Comparison of ENCODE assay signal across 36 cellular contexts in the genomic region with DNA sequence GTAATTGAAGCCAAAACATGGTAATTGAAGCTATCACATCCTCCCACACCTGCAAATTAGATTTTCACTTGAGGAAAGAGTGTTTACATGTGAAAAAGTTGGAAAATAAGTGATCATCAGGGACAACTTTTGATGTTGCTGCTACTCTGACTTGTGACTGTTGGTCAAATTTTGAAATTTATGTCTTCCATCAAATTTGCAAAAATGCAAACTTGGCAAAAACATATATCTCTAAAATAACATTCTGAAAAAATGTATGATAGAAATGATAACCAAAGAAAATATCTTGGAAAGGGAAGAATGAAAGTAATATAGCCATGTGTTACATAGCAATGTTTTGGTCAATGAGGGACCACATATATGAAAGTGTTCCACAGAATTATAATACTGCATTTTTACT.
DNase-seq lines count a peak whose midpoint lies in the region; ATAC-seq, FAIRE-seq and TF ChIP-seq lines count a peak whose summit lies in the region.
"Had no signal": no experiment of that assay in that cellular context is flagged by ENCODE, and none has a peak within 500 bp of the region (broad histone marks: within the 10 kb centered on the region; RNA-seq: fewer than 3 reads in every experiment).

No MANE protein-coding gene starts in this region.

- no peaks in the 10 kb centered on the region for H3K36me3 ChIP-seq in HepG2 (replicated peaks in 1 of 2; ENCODE audit: control insufficient read depth in 1 of 2, insufficient read depth in 2 of 2, low read length in 2 of 2)
- H3K36me3 ChIP-seq in right lobe of liver: no peaks in the 10 kb centered on the region
- H3K36me3 ChIP-seq in IMR-90 (ENCODE audit: control insufficient read depth, insufficient read depth, low read length): no peaks in the 10 kb centered on the region
- H3K36me3 ChIP-seq in K562 (ENCODE audit: control insufficient read depth, insufficient read depth, low read length): no peaks in the 10 kb centered on the region
- no peaks in the 10 kb centered on the region for H3K36me3 ChIP-seq in upper lobe of right lung
- H3K36me3 ChIP-seq: BE2C; BLaER1; BLaER1 treated with 17β-estradiol and CSF1 and Interleukin-3, amounts not matched to agents 10 nM and 100 nM had no signal

- H3K4me1 Mint-ChIP-seq in natural killer cell treated with Interleukin-12 subunit alpha and Interleukin-12 subunit beta and Interleukin-15 and Interleukin-18, amount 100 ng/mL, for 72 hours (ENCODE audit: low read depth in 2 of 2): no peaks in the 10 kb centered on the region
- H3K4me1 Mint-ChIP-seq: B cell; CD14-positive monocyte; CD4-positive, alpha-beta memory T cell; CD4-positive, CD25-positive, alpha-beta regulatory T cell; CD8-positive, alpha-beta memory T cell had no signal

- no peak overlapping the region for H3K14ac ChIP-seq in IMR-90 (replicated peaks; ENCODE audit: low read depth, low read length)

- no peak for TF ChIP-seq EP300 in HepG2 (IDR thresholded peaks at IDR 0.05; ENCODE audit: low read depth in 2 of 2, low read length in 2 of 2)
- no peak for TF ChIP-seq EP300 in HepG2 (CRISPR knock-in tag; IDR thresholded peaks at IDR 0.05; ENCODE audit: borderline replicate concordance)
- no peak for TF ChIP-seq EP300 in A549 (IDR thresholded peaks at IDR 0.05)
- no peak for TF ChIP-seq EP300 in K562 (IDR thresholded peaks at IDR 0.05; ENCODE audit: low read length)

- no peak overlapping the region for H2BK120ac ChIP-seq in IMR-90 (ENCODE audit: low read depth, low read length)

- no peak for DNase-seq in HepG2 (ENCODE audit: low spot score)
- no peak for DNase-seq in right lobe of liver
- no peak for DNase-seq in A549 (ENCODE audit: low read depth in 1 of 2, low spot score in 1 of 2)
- DNase-seq in IMR-90: no peak
- DNase-seq in K562 (ENCODE audit: extremely low read depth in 1 of 4, low spot score in 3 of 4): no peak
- no peak for DNase-seq in upper lobe of right lung
- no peak for DNase-seq in NCI-H2171 treated with DMSO at 0.1 percent for 48 hours (lab: John Stamatoyannopoulos, UW)
- no peak for DNase-seq in natural killer cell treated with Interleukin-12 subunit alpha and Interleukin-12 subunit beta and Interleukin-15 and Interleukin-18, amount 100 ng/mL, for 72 hours (ENCODE audit: low spot score)
- DNase-seq: 8988T; ACHN; AML-193; BE2C; C1 segment of cervical spinal cord; Caco-2; Calu3; CD4-positive, alpha-beta memory T cell; CD4-positive, alpha-beta T cell; CD4-positive, CD25-positive, alpha-beta regulatory T cell; CD8-positive, alpha-beta memory T cell; CD8-positive, alpha-beta T cell; COR-L47; DMS 273 treated with DMSO at 0.1 percent for 48 hours; DMS153; DMS53; DMS79; DMS79 treated with DMSO at 0.1 percent for 48 hours; DND-41; EL had no signal

- H3K56ac ChIP-seq in IMR-90 (ENCODE audit: extremely low read depth, insufficient read depth, low read length): no peak overlapping the region

- dilution Hi-C loops in IMR-90 (cut with HindIII; ENCODE audit: low sequenced_read_pairs, unreplicated experiment): no loop called here

- H3K9me1 ChIP-seq in IMR-90 (ENCODE audit: insufficient read depth, low read length) (no peaks in the 10 kb centered on the region), K562 (ENCODE audit: control insufficient read depth, insufficient read depth, low read length) (no peaks in the 10 kb centered on the region)

- H3K9me3 ChIP-seq in HepG2 (ENCODE audit: low read length): peaks cover 74% of the 10 kb centered on the region
- no peaks in the 10 kb centered on the region for H3K9me3 ChIP-seq in right lobe of liver
- H3K9me3 ChIP-seq in A549: no peaks in the 10 kb centered on the region
- peaks cover 14% of the 10 kb centered on the region for H3K9me3 ChIP-seq in IMR-90 (ENCODE audit: control insufficient read depth, insufficient read depth, low read length)
- peaks cover 3% of the 10 kb centered on the region; the same call in 1 of the 2 replicates for H3K9me3 ChIP-seq in K562 (replicated peaks; ENCODE audit: control insufficient read depth, insufficient read depth, low read depth, low read length)
- H3K9me3 ChIP-seq in upper lobe of right lung: no peaks in the 10 kb centered on the region
- H3K9me3 ChIP-seq: BE2C, BLaER1, Caco-2 had no signal

- no peak overlapping the region for H3K4me3 ChIP-seq in HepG2 (replicated peaks in 1 of 3; ENCODE audit: insufficient read depth in 1 of 3, low read depth in 2 of 3, low read length in 3 of 3)
- H3K4me3 ChIP-seq in right lobe of liver: no peak overlapping the region
- no peak overlapping the region for H3K4me3 ChIP-seq in A549
- no peak overlapping the region for H3K4me3 ChIP-seq in IMR-90 (ENCODE audit: insufficient read depth, low read depth, low read length)
- no peak overlapping the region for H3K4me3 ChIP-seq in K562
- no peak overlapping the region for H3K4me3 ChIP-seq in upper lobe of right lung
- H3K4me3 ChIP-seq: BLaER1; BLaER1 treated with 17β-estradiol and CSF1 and Interleukin-3, amounts not matched to agents 10 nM and 100 nM had no signal

- no peak overlapping the region for H3K27ac ChIP-seq in HepG2 (ENCODE audit: extremely low read length, insufficient read depth, low read length)
- no peak overlapping the region for H3K27ac ChIP-seq in right lobe of liver
- no peak overlapping the region for H3K27ac ChIP-seq in A549
- no peak overlapping the region for H3K27ac ChIP-seq in IMR-90 (ENCODE audit: insufficient read depth, low read length)
- H3K27ac ChIP-seq in K562 (ENCODE audit: extremely low read depth, low read depth, low read length): no peak overlapping the region
- no peak overlapping the region for H3K27ac ChIP-seq in upper lobe of right lung
- H3K27ac ChIP-seq: 22Rv1; BLaER1; BLaER1 treated with 17β-estradiol and CSF1 and Interleukin-3, amounts not matched to agents 10 nM and 100 nM; C4-2B had no signal

- no peak overlapping the region for H3K9ac ChIP-seq in HepG2 (ENCODE audit: insufficient read depth, low read depth, low read length)
- H3K9ac ChIP-seq in IMR-90 (ENCODE audit: low read depth, low read length): no peak overlapping the region
- no peak overlapping the region for H3K9ac ChIP-seq in K562 (ENCODE audit: insufficient read depth in 1 of 2, low read depth in 2 of 2, low read length in 2 of 2)
- H3K9ac ChIP-seq: BLaER1; BLaER1 treated with 17β-estradiol and CSF1 and Interleukin-3, amounts not matched to agents 10 nM and 100 nM had no signal

- H2AFZ ChIP-seq in HepG2 (ENCODE audit: low read length): no peak overlapping the region
- H2AFZ ChIP-seq in IMR-90 (replicated peaks; ENCODE audit: low read length, poor library complexity): no peak overlapping the region
- no peak overlapping the region for H2AFZ ChIP-seq in K562 (ENCODE audit: low read depth, low read length)

- H3K79me1 ChIP-seq in IMR-90 (ENCODE audit: low read depth in 1 of 2, low read length in 2 of 2): no peaks in the 10 kb centered on the region

- H4K20me1 ChIP-seq in HepG2 (ENCODE audit: insufficient read depth, low read length): no peaks in the 10 kb centered on the region
- no peaks in the 10 kb centered on the region for H4K20me1 ChIP-seq in IMR-90 (ENCODE audit: insufficient read depth, low read length)
- H4K20me1 ChIP-seq in K562 (replicated peaks; ENCODE audit: control insufficient read depth, insufficient read depth, low read length): no peaks in the 10 kb centered on the region
- H4K20me1 ChIP-seq: BLaER1; BLaER1 treated with 17β-estradiol and CSF1 and Interleukin-3, amounts not matched to agents 10 nM and 100 nM had no signal

- FAIRE-seq in HepG2 (lab: Jason Lieb, UNC): no peak
- no peak for FAIRE-seq in A549 (lab: Jason Lieb, UNC)
- FAIRE-seq in K562 (lab: Jason Lieb, UNC): no peak
- FAIRE-seq: A204.1, D721Med had no signal

- in situ Hi-C loops in HepG2 (cut with HindIII; ENCODE audit: extremely low pct_ligation_motif_present, low pct_unique_long_range_greater_than_20kb) (no loop called here), IMR-90 (cut with MboI; ENCODE audit: low sequenced_read_pairs) (no loop called here), K562 (cut with MboI) (no loop called here)

- BruUV-seq in HepG2 (replicated peaks; lab: Mats Ljungman, UMichigan): no TSS peak
- BruUV-seq in IMR-90 (replicated peaks; lab: Mats Ljungman, UMichigan): no TSS peak
- BruUV-seq in K562 (replicated peaks; lab: Mats Ljungman, UMichigan): no TSS peak

- H4K8ac ChIP-seq in IMR-90 (ENCODE audit: low read depth in 2 of 2, low read length in 2 of 2): no peak overlapping the region

- no peak overlapping the region for H4K91ac ChIP-seq in IMR-90 (ENCODE audit: insufficient read depth, low read depth, low read length)

- H3K4ac ChIP-seq in IMR-90 (ENCODE audit: low read depth, low read length): no peak overlapping the region

- H3K18ac ChIP-seq in IMR-90 (ENCODE audit: low read depth, low read length): no peak overlapping the region

- H3K23ac ChIP-seq in IMR-90 (ENCODE audit: low read depth, low read length): no peak overlapping the region

- H2BK5ac ChIP-seq in IMR-90 (ENCODE audit: low read depth, low read length, poor library complexity, severe bottlenecking): no peak overlapping the region

- no peak for ATAC-seq in HepG2
- no peak for ATAC-seq in right lobe of liver
- ATAC-seq in A549: no peak
- no peak for ATAC-seq in IMR-90 (ENCODE audit: low read depth)
- ATAC-seq in K562: no peak
- no peak for ATAC-seq in upper lobe of right lung
- no peak for ATAC-seq in natural killer cell treated with Interleukin-12 subunit alpha and Interleukin-12 subunit beta and Interleukin-15 and Interleukin-18, amount 100 ng/mL, for 72 hours
- ATAC-seq: CD8-positive, alpha-beta T cell had no signal

- intact Hi-C loops in HepG2 (cut with micrococcal nuclease; ENCODE audit: unreplicated experiment) (no loop called here), right lobe of liver (cut with DNase I) (no loop called here), IMR-90 (cut with micrococcal nuclease) (no loop called here), K562 (cut with micrococcal nuclease) (no loop called here), upper lobe of right lung (cut with DNase I) (no loop called here)

- H3K4me1 ChIP-seq in HepG2 (ENCODE audit: insufficient read depth, low read length) (no peaks in the 10 kb centered on the region), right lobe of liver (no peaks in the 10 kb centered on the region), A549 (no peaks in the 10 kb centered on the region), IMR-90 (ENCODE audit: control insufficient read depth, insufficient read depth, low read length) (no peaks in the 10 kb centered on the region), K562 (replicated peaks in 1 of 2; ENCODE audit: control insufficient read depth in 2 of 2, insufficient read depth in 2 of 2, low read length in 2 of 2) (no peaks in the 10 kb centered on the region), upper lobe of right lung (no peaks in the 10 kb centered on the region)
- H3K4me1 ChIP-seq: BE2C; BLaER1; BLaER1 treated with 17β-estradiol and CSF1 and Interleukin-3, amounts not matched to agents 10 nM and 100 nM; Caco-2 had no signal

- H3K27ac Mint-ChIP-seq in natural killer cell treated with Interleukin-12 subunit alpha and Interleukin-12 subunit beta and Interleukin-15 and Interleukin-18, amount 100 ng/mL, for 72 hours: no peak overlapping the region
- H3K27ac Mint-ChIP-seq: B cell; CD14-positive monocyte; CD4-positive, alpha-beta memory T cell; CD4-positive, alpha-beta T cell; CD4-positive, CD25-positive, alpha-beta regulatory T cell; CD8-positive, alpha-beta memory T cell; CD8-positive, alpha-beta T cell had no signal

- POLR2A ChIA-PET in HepG2 (lab: Yijun Ruan, JAX): no interaction called here
- POLR2A ChIA-PET in A549 (lab: Yijun Ruan, JAX): no interaction called here
- POLR2A ChIA-PET in IMR-90 (lab: Charles Lee; ENCODE audit: unreplicated experiment): no interaction called here
- POLR2A ChIA-PET in K562 (lab: Yijun Ruan, JAX): no interaction called here

- TF ChIP-seq CTCF in HepG2 (CRISPR knock-in tag; IDR thresholded peaks at IDR 0.05) (no peak), right lobe of liver (IDR thresholded peaks at IDR 0.05) (no peak), A549 (IDR thresholded peaks at IDR 0.05) (no peak), IMR-90 (conservative IDR thresholded peaks at IDR 0.05; ENCODE audit: low read depth, low read length) (no peak), K562 (IDR thresholded peaks at IDR 0.05 in 2 of 3, conservative IDR thresholded peaks at IDR 0.05 in 1 of 3; ENCODE audit: insufficient read depth in 2 of 3, low read depth in 1 of 3, low read length in 3 of 3) (no peak), upper lobe of right lung (IDR thresholded peaks at IDR 0.05) (no peak)

- H3K27me3 Mint-ChIP-seq in natural killer cell treated with Interleukin-12 subunit alpha and Interleukin-12 subunit beta and Interleukin-15 and Interleukin-18, amount 100 ng/mL, for 72 hours: no peaks in the 10 kb centered on the region
- H3K27me3 Mint-ChIP-seq: B cell; CD4-positive, alpha-beta memory T cell; CD4-positive, alpha-beta T cell; CD4-positive, CD25-positive, alpha-beta regulatory T cell; CD8-positive, alpha-beta memory T cell had no signal

- H3K27me3 ChIP-seq in HepG2 (ENCODE audit: control insufficient read depth in 1 of 2, insufficient read depth in 2 of 2, low read length in 2 of 2): no peaks in the 10 kb centered on the region
- H3K27me3 ChIP-seq in right lobe of liver: no peaks in the 10 kb centered on the region
- no peaks in the 10 kb centered on the region for H3K27me3 ChIP-seq in IMR-90 (ENCODE audit: control insufficient read depth, insufficient read depth, low read length)
- no peaks in the 10 kb centered on the region for H3K27me3 ChIP-seq in K562 (ENCODE audit: control insufficient read depth in 2 of 2, insufficient read depth in 2 of 2, low read length in 2 of 2)
- no peaks in the 10 kb centered on the region for H3K27me3 ChIP-seq in upper lobe of right lung
- H3K27me3 ChIP-seq: BE2C; BLaER1; BLaER1 treated with 17β-estradiol and CSF1 and Interleukin-3, amounts not matched to agents 10 nM and 100 nM had no signal

- H2AK5ac ChIP-seq in IMR-90 (ENCODE audit: low read depth, low read length): no peak overlapping the region

- no peak for TF ChIP-seq RAD21 in HepG2 (CRISPR knock-in tag; IDR thresholded peaks at IDR 0.05)
- TF ChIP-seq RAD21 in A549 (conservative IDR thresholded peaks at IDR 0.05 in 1 of 2, IDR thresholded peaks at IDR 0.05 in 1 of 2): no peak
- no peak for TF ChIP-seq RAD21 in IMR-90 (IDR thresholded peaks at IDR 0.05; ENCODE audit: low read length)
- no peak for TF ChIP-seq RAD21 in K562 (CRISPR knock-in tag; conservative IDR thresholded peaks at IDR 0.05 in 1 of 2, IDR thresholded peaks at IDR 0.05 in 1 of 2)

- CTCF ChIA-PET in HepG2 (lab: Yijun Ruan, JAX; ENCODE audit: low intra/inter-chr PET ratio, low total read pairs): no interaction called here
- CTCF ChIA-PET in A549 (lab: Yijun Ruan, JAX): no interaction called here
- CTCF ChIA-PET in IMR-90 (lab: Yijun Ruan, JAX): no interaction called here
- CTCF ChIA-PET in K562 (lab: Yijun Ruan, JAX; ENCODE audit: low intra/inter-chr PET ratio): no interaction called here

- H3K4me3 Mint-ChIP-seq in natural killer cell treated with Interleukin-12 subunit alpha and Interleukin-12 subunit beta and Interleukin-15 and Interleukin-18, amount 100 ng/mL, for 72 hours: no peak overlapping the region
- H3K4me3 Mint-ChIP-seq: B cell; CD14-positive monocyte; CD4-positive, alpha-beta memory T cell; CD4-positive, alpha-beta T cell; CD4-positive, CD25-positive, alpha-beta regulatory T cell; CD8-positive, alpha-beta memory T cell; CD8-positive, alpha-beta T cell had no signal

- peaks cover 9% of the 10 kb centered on the region for H3K9me3 Mint-ChIP-seq in natural killer cell treated with Interleukin-12 subunit alpha and Interleukin-12 subunit beta and Interleukin-15 and Interleukin-18, amount 100 ng/mL, for 72 hours

- no peaks in the 10 kb centered on the region for H3K36me3 Mint-ChIP-seq in natural killer cell treated with Interleukin-12 subunit alpha and Interleukin-12 subunit beta and Interleukin-15 and Interleukin-18, amount 100 ng/mL, for 72 hours
- H3K36me3 Mint-ChIP-seq: CD14-positive monocyte; CD4-positive, alpha-beta memory T cell; CD4-positive, CD25-positive, alpha-beta regulatory T cell; CD8-positive, alpha-beta T cell had no signal

- no peak overlapping the region for H2BK15ac ChIP-seq in IMR-90 (ENCODE audit: low read depth, low read length)

- TF ChIP-seq POLR2A in HepG2 (IDR thresholded peaks at IDR 0.05; ENCODE audit: insufficient read depth in 1 of 2, low read depth in 2 of 2, low read length in 2 of 2): no peak
- no peak for TF ChIP-seq POLR2A in right lobe of liver (IDR thresholded peaks at IDR 0.05)
- no peak for TF ChIP-seq POLR2A in A549 (IDR thresholded peaks at IDR 0.05; ENCODE audit: low read length)
- no peak for TF ChIP-seq POLR2A in IMR-90 (IDR thresholded peaks at IDR 0.05; ENCODE audit: low read depth, low read length)
- no peak for TF ChIP-seq POLR2A in K562 (conservative IDR thresholded peaks at IDR 0.05)

- H3K4me2 ChIP-seq in HepG2 (ENCODE audit: low read depth, low read length) (no peak overlapping the region), A549 (no peak overlapping the region), IMR-90 (ENCODE audit: low read depth, low read length) (no peak overlapping the region), K562 (ENCODE audit: insufficient read depth, low read length) (no peak overlapping the region)
- H3K4me2 ChIP-seq: BLaER1; BLaER1 treated with 17β-estradiol and CSF1 and Interleukin-3, amounts not matched to agents 10 nM and 100 nM had no signal

- H3K79me2 ChIP-seq in HepG2 (ENCODE audit: insufficient read depth, low read length) (no peaks in the 10 kb centered on the region), K562 (ENCODE audit: control insufficient read depth, insufficient read depth, low read length) (no peaks in the 10 kb centered on the region)

- H2AK9ac ChIP-seq in IMR-90 (replicated peaks; ENCODE audit: low read depth, low read length, poor library complexity): no peak overlapping the region

- no peak overlapping the region for H4K5ac ChIP-seq in IMR-90 (ENCODE audit: low read depth, low read length)

- H2BK20ac ChIP-seq in IMR-90 (ENCODE audit: low read depth, low read length): no peak overlapping the region
